In the genomic region with DNA sequence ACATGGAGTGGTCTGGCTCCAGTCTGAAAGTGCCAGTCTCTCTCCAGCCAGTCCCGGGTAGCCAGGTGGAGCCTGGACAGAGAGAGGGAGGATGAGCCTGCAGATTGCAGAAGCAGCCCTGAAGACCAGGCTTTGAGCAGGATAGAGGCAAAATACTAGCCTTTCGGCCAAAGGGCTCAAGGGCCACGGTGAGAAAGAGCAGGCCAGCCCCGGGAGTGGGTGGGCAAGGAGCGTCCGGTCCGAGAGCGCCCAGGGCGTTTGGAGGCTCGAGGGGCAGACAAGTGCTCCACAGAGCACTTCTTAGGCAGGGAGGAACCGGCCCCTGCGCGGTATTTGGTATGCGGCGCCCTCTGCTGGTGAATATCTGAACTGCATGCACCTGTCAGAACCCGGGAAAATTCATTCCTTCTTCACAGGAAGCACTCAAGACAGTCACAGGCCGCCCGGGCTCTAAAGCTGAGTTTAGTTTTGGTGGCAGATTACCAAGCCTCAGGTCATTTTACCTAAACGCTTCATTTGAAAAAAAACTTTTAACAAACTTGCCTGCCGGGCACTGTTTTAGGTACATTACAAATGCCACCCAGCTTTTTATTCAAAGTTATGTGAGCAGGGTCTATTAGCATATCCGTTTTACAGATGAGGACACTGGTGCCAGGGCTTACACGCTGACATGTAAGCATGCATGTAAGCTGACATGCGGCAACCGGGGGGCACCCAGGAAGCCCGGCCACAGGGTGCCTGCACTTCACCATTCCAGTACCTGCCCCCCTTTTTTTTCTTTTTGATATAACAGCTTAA, we compare ENCODE assay signal across 1 cellular context.
TF ChIP-seq lines count a peak whose summit lies in the region.

No MANE protein-coding gene starts in this region.

TF ChIP-seq in HepG2, 621 proteins besides CTCF, POLR2A, EP300 and RAD21 (continued from another document):
- TF ChIP-seq, protein P1, sequence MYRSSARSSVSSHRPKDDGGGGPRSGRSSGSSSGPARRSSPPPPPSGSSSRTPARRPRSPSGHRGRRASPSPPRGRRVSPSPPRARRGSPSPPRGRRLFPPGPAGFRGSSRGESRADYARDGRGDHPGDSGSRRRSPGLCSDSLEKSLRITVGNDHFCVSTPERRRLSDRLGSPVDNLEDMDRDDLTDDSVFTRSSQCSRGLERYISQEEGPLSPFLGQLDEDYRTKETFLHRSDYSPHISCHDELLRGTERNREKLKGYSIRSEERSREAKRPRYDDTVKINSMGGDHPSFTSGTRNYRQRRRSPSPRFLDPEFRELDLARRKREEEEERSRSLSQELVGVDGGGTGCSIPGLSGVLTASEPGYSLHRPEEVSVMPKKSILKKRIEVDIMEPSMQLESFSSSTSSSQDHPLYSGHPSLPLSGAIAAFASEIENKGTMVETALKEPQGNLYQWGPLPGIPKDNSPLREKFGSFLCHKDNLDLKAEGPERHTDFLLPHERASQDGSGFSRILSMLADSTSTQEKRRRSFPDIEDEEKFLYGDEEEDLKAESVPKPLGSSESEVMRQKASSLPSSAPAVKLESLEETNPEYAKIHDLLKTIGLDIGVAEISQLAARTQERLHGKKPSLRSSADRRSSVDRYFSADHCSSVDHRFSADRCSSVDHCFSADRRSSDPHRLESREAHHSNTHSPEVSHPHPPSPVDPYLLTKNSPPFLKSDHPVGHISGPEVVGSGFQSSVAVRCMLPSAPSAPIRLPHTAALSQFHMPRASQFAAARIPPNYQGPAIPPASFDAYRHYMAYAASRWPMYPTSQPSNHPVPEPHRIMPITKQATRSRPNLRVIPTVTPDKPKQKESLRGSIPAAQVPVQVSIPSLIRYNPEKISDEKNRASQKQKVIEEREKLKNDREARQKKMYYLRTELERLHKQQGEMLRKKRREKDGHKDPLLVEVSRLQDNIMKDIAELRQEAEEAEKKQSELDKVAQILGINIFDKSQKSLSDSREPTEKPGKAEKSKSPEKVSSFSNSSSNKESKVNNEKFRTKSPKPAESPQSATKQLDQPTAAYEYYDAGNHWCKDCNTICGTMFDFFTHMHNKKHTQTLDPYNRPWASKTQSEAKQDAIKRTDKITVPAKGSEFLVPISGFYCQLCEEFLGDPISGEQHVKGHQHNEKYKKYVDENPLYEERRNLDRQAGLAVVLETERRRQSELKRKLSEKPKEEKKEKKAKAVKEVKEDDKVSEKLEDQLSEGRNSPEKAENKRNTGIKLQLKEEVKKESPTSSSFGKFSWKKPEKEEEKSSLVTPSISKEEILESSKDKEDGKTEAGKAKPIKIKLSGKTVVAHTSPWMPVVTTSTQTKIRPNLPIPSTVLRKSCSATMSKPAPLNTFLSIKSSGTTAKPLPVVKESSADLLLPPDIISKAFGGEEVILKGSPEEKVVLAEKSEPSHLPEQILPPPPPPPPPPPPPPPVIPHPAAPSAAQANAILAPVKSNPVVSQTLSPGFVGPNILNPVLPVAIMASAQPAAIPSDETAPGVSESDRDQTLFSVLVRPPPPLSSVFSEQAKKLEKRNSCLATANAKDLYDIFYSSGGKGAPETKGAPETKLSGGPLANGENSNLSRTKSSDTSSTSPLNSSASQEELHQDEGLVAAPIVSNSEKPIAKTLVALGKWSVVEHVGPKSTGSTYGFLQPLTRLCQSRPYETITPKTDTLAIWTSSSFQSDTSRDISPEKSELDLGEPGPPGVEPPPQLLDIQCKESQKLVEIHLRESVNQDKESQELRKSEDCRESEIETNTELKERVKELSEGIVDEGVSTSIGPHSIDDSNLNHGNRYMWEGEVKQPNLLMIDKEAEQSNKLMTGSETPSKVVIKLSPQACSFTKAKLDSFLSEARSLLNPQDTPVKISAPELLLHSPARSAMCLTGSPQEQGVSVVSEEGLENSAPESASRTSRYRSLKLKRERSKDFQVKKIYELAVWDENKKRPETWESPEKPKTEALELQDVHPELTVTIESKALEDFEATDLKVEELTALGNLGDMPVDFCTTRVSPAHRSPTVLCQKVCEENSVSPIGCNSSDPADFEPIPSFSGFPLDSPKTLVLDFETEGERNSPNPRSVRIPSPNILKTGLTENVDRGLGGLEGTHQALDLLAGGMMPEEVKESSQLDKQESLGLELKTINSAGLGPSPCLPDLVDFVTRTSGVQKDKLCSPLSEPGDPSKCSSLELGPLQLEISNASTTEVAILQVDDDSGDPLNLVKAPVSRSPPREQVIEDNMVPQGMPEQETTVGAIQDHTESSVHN (CRISPR knock-in tag; IDR thresholded peaks at IDR 0.05) = no peak
- no peak for TF ChIP-seq ZNF230 (CRISPR knock-in tag; IDR thresholded peaks at IDR 0.05)
- TF ChIP-seq HMGXB4 (CRISPR knock-in tag; IDR thresholded peaks at IDR 0.05; ENCODE audit: borderline replicate concordance in 1 of 2, low read depth in 1 of 2) = 0 out of 4 replicates have a peak, but pooled peaks of 1 of the 2 experiments have one; percentile 30
- TF ChIP-seq NFKB2 (CRISPR knock-in tag; IDR thresholded peaks at IDR 0.05; ENCODE audit: borderline replicate concordance) = peak; percentile 85; the same call in 1 of the 2 replicates
- no peak for TF ChIP-seq KDM3A (CRISPR knock-in tag; IDR thresholded peaks at IDR 0.05; ENCODE audit: low read depth)
- TF ChIP-seq ZFP90 (CRISPR knock-in tag; IDR thresholded peaks at IDR 0.05; ENCODE audit: borderline replicate concordance) = peak; percentile 67; the same call in 1 of the 2 replicates
- 0 out of 2 replicates have a peak, but pooled peaks have one; percentile 59 for TF ChIP-seq BORCS8-MEF2B (CRISPR knock-in tag; IDR thresholded peaks at IDR 0.05)
- TF ChIP-seq, protein P2, sequence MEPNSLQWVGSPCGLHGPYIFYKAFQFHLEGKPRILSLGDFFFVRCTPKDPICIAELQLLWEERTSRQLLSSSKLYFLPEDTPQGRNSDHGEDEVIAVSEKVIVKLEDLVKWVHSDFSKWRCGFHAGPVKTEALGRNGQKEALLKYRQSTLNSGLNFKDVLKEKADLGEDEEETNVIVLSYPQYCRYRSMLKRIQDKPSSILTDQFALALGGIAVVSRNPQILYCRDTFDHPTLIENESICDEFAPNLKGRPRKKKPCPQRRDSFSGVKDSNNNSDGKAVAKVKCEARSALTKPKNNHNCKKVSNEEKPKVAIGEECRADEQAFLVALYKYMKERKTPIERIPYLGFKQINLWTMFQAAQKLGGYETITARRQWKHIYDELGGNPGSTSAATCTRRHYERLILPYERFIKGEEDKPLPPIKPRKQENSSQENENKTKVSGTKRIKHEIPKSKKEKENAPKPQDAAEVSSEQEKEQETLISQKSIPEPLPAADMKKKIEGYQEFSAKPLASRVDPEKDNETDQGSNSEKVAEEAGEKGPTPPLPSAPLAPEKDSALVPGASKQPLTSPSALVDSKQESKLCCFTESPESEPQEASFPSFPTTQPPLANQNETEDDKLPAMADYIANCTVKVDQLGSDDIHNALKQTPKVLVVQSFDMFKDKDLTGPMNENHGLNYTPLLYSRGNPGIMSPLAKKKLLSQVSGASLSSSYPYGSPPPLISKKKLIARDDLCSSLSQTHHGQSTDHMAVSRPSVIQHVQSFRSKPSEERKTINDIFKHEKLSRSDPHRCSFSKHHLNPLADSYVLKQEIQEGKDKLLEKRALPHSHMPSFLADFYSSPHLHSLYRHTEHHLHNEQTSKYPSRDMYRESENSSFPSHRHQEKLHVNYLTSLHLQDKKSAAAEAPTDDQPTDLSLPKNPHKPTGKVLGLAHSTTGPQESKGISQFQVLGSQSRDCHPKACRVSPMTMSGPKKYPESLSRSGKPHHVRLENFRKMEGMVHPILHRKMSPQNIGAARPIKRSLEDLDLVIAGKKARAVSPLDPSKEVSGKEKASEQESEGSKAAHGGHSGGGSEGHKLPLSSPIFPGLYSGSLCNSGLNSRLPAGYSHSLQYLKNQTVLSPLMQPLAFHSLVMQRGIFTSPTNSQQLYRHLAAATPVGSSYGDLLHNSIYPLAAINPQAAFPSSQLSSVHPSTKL (CRISPR knock-in tag; IDR thresholded peaks at IDR 0.05) = peak; percentile 31; the same call in 1 of the 2 replicates
- TF ChIP-seq ZNF567 (CRISPR knock-in tag; IDR thresholded peaks at IDR 0.05; ENCODE audit: borderline replicate concordance) = peak; percentile 48; the same call in 1 of the 2 replicates
- TF ChIP-seq, protein P3, sequence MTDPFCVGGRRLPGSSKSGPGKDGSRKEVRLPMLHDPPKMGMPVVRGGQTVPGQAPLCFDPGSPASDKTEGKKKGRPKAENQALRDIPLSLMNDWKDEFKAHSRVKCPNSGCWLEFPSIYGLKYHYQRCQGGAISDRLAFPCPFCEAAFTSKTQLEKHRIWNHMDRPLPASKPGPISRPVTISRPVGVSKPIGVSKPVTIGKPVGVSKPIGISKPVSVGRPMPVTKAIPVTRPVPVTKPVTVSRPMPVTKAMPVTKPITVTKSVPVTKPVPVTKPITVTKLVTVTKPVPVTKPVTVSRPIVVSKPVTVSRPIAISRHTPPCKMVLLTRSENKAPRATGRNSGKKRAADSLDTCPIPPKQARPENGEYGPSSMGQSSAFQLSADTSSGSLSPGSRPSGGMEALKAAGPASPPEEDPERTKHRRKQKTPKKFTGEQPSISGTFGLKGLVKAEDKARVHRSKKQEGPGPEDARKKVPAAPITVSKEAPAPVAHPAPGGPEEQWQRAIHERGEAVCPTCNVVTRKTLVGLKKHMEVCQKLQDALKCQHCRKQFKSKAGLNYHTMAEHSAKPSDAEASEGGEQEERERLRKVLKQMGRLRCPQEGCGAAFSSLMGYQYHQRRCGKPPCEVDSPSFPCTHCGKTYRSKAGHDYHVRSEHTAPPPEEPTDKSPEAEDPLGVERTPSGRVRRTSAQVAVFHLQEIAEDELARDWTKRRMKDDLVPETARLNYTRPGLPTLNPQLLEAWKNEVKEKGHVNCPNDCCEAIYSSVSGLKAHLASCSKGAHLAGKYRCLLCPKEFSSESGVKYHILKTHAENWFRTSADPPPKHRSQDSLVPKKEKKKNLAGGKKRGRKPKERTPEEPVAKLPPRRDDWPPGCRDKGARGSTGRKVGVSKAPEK (CRISPR knock-in tag; IDR thresholded peaks at IDR 0.05; ENCODE audit: borderline replicate concordance) = no peak
- TF ChIP-seq ZNF383 (CRISPR knock-in tag; IDR thresholded peaks at IDR 0.05; ENCODE audit: borderline replicate concordance) = no peak
